In the genomic region with DNA sequence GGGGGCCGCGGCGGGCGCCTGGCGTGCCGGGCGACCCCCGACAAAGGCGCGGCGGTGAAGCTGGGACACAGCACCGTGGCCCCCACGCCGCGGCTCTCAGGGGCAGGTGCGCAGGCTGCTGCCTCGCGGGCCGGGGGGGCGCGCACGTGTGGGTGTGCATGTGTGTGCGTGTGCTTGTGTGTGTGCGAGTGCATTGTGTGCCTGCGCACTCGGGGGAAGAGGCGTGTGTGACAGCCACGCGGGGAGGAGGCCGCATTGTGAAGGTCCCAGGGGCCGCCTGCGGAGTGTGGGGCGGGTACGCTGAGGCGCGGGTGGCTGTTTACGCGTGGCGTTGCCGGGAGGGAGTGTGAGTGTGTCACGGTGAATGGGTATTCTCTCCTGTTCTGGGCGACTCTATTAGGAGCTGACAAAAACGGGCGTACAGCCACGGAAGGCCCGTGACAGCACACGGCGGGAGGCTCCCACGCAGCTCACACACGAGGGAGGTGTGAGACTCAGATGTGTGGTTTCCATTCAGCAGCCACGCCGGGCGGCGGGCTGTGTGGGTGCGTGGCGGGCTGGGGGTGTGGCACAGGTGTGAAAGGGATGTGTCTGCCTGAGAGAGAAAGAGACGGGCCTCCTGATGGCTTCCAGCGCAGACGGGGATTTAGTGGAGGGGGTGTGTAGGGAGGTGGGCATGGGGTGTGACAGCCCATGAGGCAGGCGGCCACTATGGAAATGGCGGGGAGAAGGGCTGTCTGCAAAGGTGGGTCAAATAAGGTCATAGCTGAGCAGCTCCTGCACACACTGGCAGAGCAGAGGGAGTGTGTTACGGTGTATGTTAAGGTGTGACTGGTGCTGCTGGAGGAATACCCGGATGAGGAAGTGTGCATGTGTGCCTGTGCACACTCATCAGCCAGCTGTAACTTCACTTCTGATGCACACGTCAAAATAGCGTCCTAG, we compare ENCODE assay signal across 8 cellular contexts. TPM values are rescaled to one million over a fixed set of nuclear protein-coding genes. Genes with fewer than 3 reads are reported as not detected.
A peak's percentile ranks its signal among the peaks of the same experiment; 100 is the strongest.
DNase-seq lines count a peak whose midpoint lies in the region; ATAC-seq and TF ChIP-seq lines count a peak whose summit lies in the region.

No MANE protein-coding gene starts in this region.

- H3K27me3 Mint-ChIP-seq in memory B cell, result peaks cover 10% of the 10 kb centered on the region
- H3K27me3 Mint-ChIP-seq in stimulated activated memory B cell treated with anti-CD40 and anti-IgM and Interleukin-4, amounts not matched to agents 10 μg/mL and 1 μg/mL and 100 μg/mL, for 72 hours, result peaks cover 28% of the 10 kb centered on the region

- H3K9me3 ChIP-seq in SU-DHL-6 (ENCODE audit: insufficient read depth, low read length) (no peaks in the 10 kb centered on the region), mammary epithelial cell (replicated peaks; ENCODE audit: insufficient read depth, low read length) (no peaks in the 10 kb centered on the region)

- H3K9me3 Mint-ChIP-seq in memory B cell, result no peaks in the 10 kb centered on the region
- no peaks in the 10 kb centered on the region for H3K9me3 Mint-ChIP-seq in stimulated activated memory B cell treated with anti-CD40 and anti-IgM and Interleukin-4, amounts not matched to agents 10 μg/mL and 1 μg/mL and 100 μg/mL, for 72 hours

- no TSS peak for BruUV-seq in mammary epithelial cell (replicated peaks; lab: Mats Ljungman, UMichigan)

- TF ChIP-seq CTCF in AG09309 (IDR thresholded peaks at IDR 0.05; ENCODE audit: control insufficient read depth, insufficient read depth, low read depth, low read length, missing control alignments) (no peak), SU-DHL-6 (IDR thresholded peaks at IDR 0.05; ENCODE audit: insufficient read depth, low read length, poor library complexity, severe bottlenecking) (no peak), mammary epithelial cell (conservative IDR thresholded peaks at IDR 0.05 in 1 of 2, IDR thresholded peaks at IDR 0.05 in 1 of 2; ENCODE audit: extremely low read depth in 1 of 2, insufficient read depth in 1 of 2, low read depth in 1 of 2, low read length in 2 of 2) (no peak)

- H3K4me1 Mint-ChIP-seq in memory B cell, result peaks cover 21% of the 10 kb centered on the region
- H3K4me1 Mint-ChIP-seq in stimulated activated memory B cell treated with anti-CD40 and anti-IgM and Interleukin-4, amounts not matched to agents 10 μg/mL and 1 μg/mL and 100 μg/mL, for 72 hours, result peaks cover 13% of the 10 kb centered on the region

- 32% methylated on average over 18 of the region's 65 CpGs for WGBS in mammary epithelial cell (ENCODE audit: low coverage, missing lambda C conversion rate)

- peaks cover 1% of the 10 kb centered on the region for H3K36me3 Mint-ChIP-seq in memory B cell
- H3K36me3 Mint-ChIP-seq in stimulated activated memory B cell treated with anti-CD40 and anti-IgM and Interleukin-4, amounts not matched to agents 10 μg/mL and 1 μg/mL and 100 μg/mL, for 72 hours, result peaks cover 5% of the 10 kb centered on the region

- intact Hi-C loops in mammary epithelial cell (cut with micrococcal nuclease), result no loop called here

- dilution Hi-C loops in mammary epithelial cell (cut with HindIII; ENCODE audit: low sequenced_read_pairs), result no loop called here

- H3K79me2 ChIP-seq in SU-DHL-6 (ENCODE audit: insufficient read depth, low read length) (no peaks in the 10 kb centered on the region), mammary epithelial cell (ENCODE audit: insufficient read depth, low read length) (no peaks in the 10 kb centered on the region)

- no peaks in the 10 kb centered on the region for H4K20me1 ChIP-seq in SU-DHL-6 (ENCODE audit: low read depth, low read length)
- no peaks in the 10 kb centered on the region for H4K20me1 ChIP-seq in mammary epithelial cell (ENCODE audit: insufficient read depth, low read length)

- H3K27ac ChIP-seq in SU-DHL-6 (ENCODE audit: low read depth, low read length), result no peak overlapping the region
- H3K27ac ChIP-seq in mammary epithelial cell (ENCODE audit: insufficient read depth, low read depth, low read length), result no peak overlapping the region

- H3K4me1 ChIP-seq in mammary epithelial cell (ENCODE audit: insufficient read depth, low read length), result peaks cover 10% of the 10 kb centered on the region

- H2AFZ ChIP-seq in SU-DHL-6 (ENCODE audit: low read depth, low read length, severe bottlenecking), result peak overlapping the region; percentile 83
- peak overlapping the region; percentile 2 for H2AFZ ChIP-seq in mammary epithelial cell (ENCODE audit: low read depth, low read length)

- H3K9me2 ChIP-seq in SU-DHL-6 (replicated peaks; ENCODE audit: insufficient read depth, low read length), result no peaks in the 10 kb centered on the region

- in situ Hi-C loops in mammary epithelial cell (cut with MboI; ENCODE audit: low sequenced_read_pairs in 2 of 2), result no loop called here

- H3K27ac Mint-ChIP-seq in memory B cell, result peak overlapping the region; percentile 58
- peak overlapping the region; percentile 54 for H3K27ac Mint-ChIP-seq in stimulated activated memory B cell treated with anti-CD40 and anti-IgM and Interleukin-4, amounts not matched to agents 10 μg/mL and 1 μg/mL and 100 μg/mL, for 72 hours

- H3K4me3 ChIP-seq in AG09309 (ENCODE audit: control insufficient read depth, low read depth, low read length) (peak overlapping the region; percentile 37), H7 (ENCODE audit: insufficient read depth, low read depth, low read length) (peak overlapping the region; percentile 47), SU-DHL-6 (ENCODE audit: insufficient read depth, low read length, poor library complexity, severe bottlenecking) (peak overlapping the region; percentile 34), mammary epithelial cell (replicated peaks in 1 of 3; ENCODE audit: insufficient read depth in 1 of 3, low read depth in 2 of 3, low read length in 3 of 3) (peak overlapping the region in 2 of 3 experiments; percentile 14 to 24)

- H3K9ac ChIP-seq in SU-DHL-6 (ENCODE audit: low read length) (peak overlapping the region; percentile 46), mammary epithelial cell (ENCODE audit: insufficient read depth, low read length) (no peak overlapping the region)

- H3F3A ChIP-seq in SU-DHL-6 (ENCODE audit: insufficient read depth), result peaks cover 8% of the 10 kb centered on the region; the same call in 1 of the 2 replicates

- DNase-seq in AG09309 (ENCODE audit: low read depth) (no peak), H7 (peak; percentile 69), mammary epithelial cell (no peak), memory B cell (ENCODE audit: low spot score in 2 of 2) (peak; percentile 28 to 45), NCI-H446 treated with DMSO at 0.1 percent for 48 hours (lab: John Stamatoyannopoulos, UW) (no peak)

- H3K36me3 ChIP-seq in H7 (replicated peaks; ENCODE audit: control insufficient read depth, insufficient read depth, low read length) (no peaks in the 10 kb centered on the region), SU-DHL-6 (ENCODE audit: low read length) (no peaks in the 10 kb centered on the region), mammary epithelial cell (ENCODE audit: insufficient read depth, low read length) (no peaks in the 10 kb centered on the region)

- H3K4me2 ChIP-seq in SU-DHL-6 (ENCODE audit: low read depth, low read length, poor library complexity, severe bottlenecking) (peak overlapping the region; percentile 50), mammary epithelial cell (ENCODE audit: insufficient read depth, low read depth, low read length) (peak overlapping the region; percentile 85)

- CTCF ChIA-PET in mammary epithelial cell (lab: Charles Lee; ENCODE audit: low non-redundant PET), result no interaction called here

- H3K27me3 ChIP-seq in H7 (ENCODE audit: control insufficient read depth, insufficient read depth, low read length) (peaks cover 26% of the 10 kb centered on the region), SU-DHL-6 (ENCODE audit: low read length) (no peaks in the 10 kb centered on the region), mammary epithelial cell (ENCODE audit: insufficient read depth, low read length) (peaks cover 26% of the 10 kb centered on the region)

- ATAC-seq in memory B cell (ENCODE audit: low read depth) (peak; percentile 78), GM18517 (IDR thresholded peaks at IDR 0.05; ENCODE audit: unreplicated experiment) (no peak)
- ATAC-seq in stimulated activated memory B cell treated with anti-CD40 and anti-IgM and Interleukin-4, amounts not matched to agents 10 μg/mL and 1 μg/mL and 100 μg/mL, for 72 hours, result peak; percentile 77

- peak overlapping the region; percentile 80 for H3K4me3 Mint-ChIP-seq in memory B cell
- H3K4me3 Mint-ChIP-seq in stimulated activated memory B cell treated with anti-CD40 and anti-IgM and Interleukin-4, amounts not matched to agents 10 μg/mL and 1 μg/mL and 100 μg/mL, for 72 hours, result peak overlapping the region; percentile 76

RNA-seq across cellular contexts. Expression of a gene that starts 0.7 kb away (rescaled TPM):
- total RNA-seq in H7 (2014; rRNA removed; shearing (Covaris generic)), result 38.7 and 44.2 TPM in 2 replicates
- total RNA-seq in mammary epithelial cell, result 1 to 10 TPM; 1.5 to 4.3 TPM
- polyA plus RNA-seq in mammary epithelial cell, result 0.11 TPM
- not detected for polyA minus RNA-seq in mammary epithelial cell

RNA-seq across cellular contexts. Expression of a gene that starts 31.5 kb away (rescaled TPM):
- 196 and 207 TPM in 2 replicates for total RNA-seq in H7 (2014; rRNA removed; shearing (Covaris generic))
- total RNA-seq in mammary epithelial cell, result 10 to 100 TPM; 17.0 to 46.9 TPM
- 66.3 TPM for polyA plus RNA-seq in mammary epithelial cell
- polyA minus RNA-seq in mammary epithelial cell, result 107 TPM

RNA-seq across cellular contexts. Expression of a gene that starts 39.2 kb away (rescaled TPM):
- total RNA-seq in H7 (2014; rRNA removed; shearing (Covaris generic)), result 33.9 and 38.1 TPM in 2 replicates
- 10 to 100 TPM; 30.3 to 44.5 TPM for total RNA-seq in mammary epithelial cell
- polyA plus RNA-seq in mammary epithelial cell, result 31.4 TPM
- 28.9 TPM for polyA minus RNA-seq in mammary epithelial cell

RNA-seq across cellular contexts. Expression of a gene that starts 43.0 kb away (rescaled TPM):
- 1.5 and 4.7 TPM in 2 replicates for total RNA-seq in H7 (2014; rRNA removed; shearing (Covaris generic))
- total RNA-seq in mammary epithelial cell, result 10 to 100 TPM in 1 of 2 donors, 1 to 10 TPM in 1; 4.3 to 14.7 TPM
- polyA plus RNA-seq in mammary epithelial cell, result 13.3 TPM
- 5.9 TPM for polyA minus RNA-seq in mammary epithelial cell

Comparison
In these comparisons a context has a peak if more than half of its experiments do, and no peak if none do; other contexts are left out.
1. DNase-seq: peak in H7 (single experiment) and memory B cell (2 of 2); none in AG09309 (single experiment), mammary epithelial cell (single experiment) and NCI-H446 treated with DMSO at 0.1 percent for 48 hours (single experiment).
2. Peak in every context shown above with its lines, with median percentiles within 50 percentile points of each other: H3K4me3 ChIP-seq.